22 cellular contexts compared by ENCODE assay signal in genomic region chr10:131898713-131899112, GRCh38. TPM values are rescaled to one million over a fixed set of nuclear protein-coding genes. Genes with fewer than 3 reads are reported as not detected.
DNase-seq lines count a peak whose midpoint lies in the region; ATAC-seq, FAIRE-seq and TF ChIP-seq lines count a peak whose summit lies in the region.
"Had no signal": no experiment of that assay in that cellular context is flagged by ENCODE, and none has a peak within 500 bp of the region (broad histone marks: within the 10 kb centered on the region; RNA-seq: fewer than 3 reads in every experiment).

No MANE protein-coding gene starts in this region.

- no peaks in the 10 kb centered on the region for H3K27me3 ChIP-seq in Loucy (ENCODE audit: insufficient read depth, low read length, poor library complexity, severe bottlenecking)

- no peak for TF ChIP-seq CTCF in Loucy (conservative IDR thresholded peaks at IDR 0.05; ENCODE audit: low read length)
- no peak for TF ChIP-seq CTCF in kidney (IDR thresholded peaks at IDR 0.05; ENCODE audit: borderline replicate concordance, extremely low read depth, insufficient read depth)
- TF ChIP-seq CTCF in GM10266 (IDR thresholded peaks at IDR 0.05; ENCODE audit: control insufficient read depth, insufficient read depth, low read depth, missing control alignments) = no peak

- H3K4me2 ChIP-seq in Loucy (ENCODE audit: low read depth, low read length, poor library complexity, severe bottlenecking) = peak overlapping the region; percentile 86

- peaks cover 8% of the 10 kb centered on the region; the same call in 1 of the 2 replicates for H3F3A ChIP-seq in Loucy (ENCODE audit: low read depth)

- peaks cover 69% of the 10 kb centered on the region for H3K4me1 ChIP-seq in Loucy (ENCODE audit: insufficient read depth, low read length, poor library complexity, severe bottlenecking)
- H3K4me1 ChIP-seq in kidney (ENCODE audit: control insufficient read depth in 1 of 2, insufficient read depth in 1 of 2, low read depth in 1 of 2, low read length in 2 of 2) = peaks cover 9 to 12% of the 10 kb centered on the region in 2 donors

- no peaks in the 10 kb centered on the region for H3K9me3 Mint-ChIP-seq in stimulated activated naive CD8-positive, alpha-beta T cell treated with anti-CD3 and anti-CD28 coated beads, Interleukin-15, amount 100 ng/mL, for 72 hours
- H3K9me3 Mint-ChIP-seq: dendritic cell treated with granulocyte-macrophage colony-stimulating factor and Interleukin-4, amounts not matched to agents 40 ng/mL and 50 ng/mL, for 4 days; WTC11 had no signal

- no peak overlapping the region for H3K27ac Mint-ChIP-seq in stimulated activated naive CD8-positive, alpha-beta T cell treated with anti-CD3 and anti-CD28 coated beads, Interleukin-15, amount 100 ng/mL, for 72 hours
- H3K27ac Mint-ChIP-seq: dendritic cell treated with granulocyte-macrophage colony-stimulating factor and Interleukin-4, amounts not matched to agents 40 ng/mL and 50 ng/mL, for 4 days; WTC11 had no signal

- H2AFZ ChIP-seq in Loucy (ENCODE audit: low read length) = no peak overlapping the region

- peaks cover 23% of the 10 kb centered on the region for H4K20me1 ChIP-seq in Loucy (ENCODE audit: insufficient read depth, low read length, poor library complexity, severe bottlenecking)

- DNase-seq in activated effector memory CD4-positive, alpha-beta T cell treated with anti-CD3 and anti-CD28 coated beads, Interleukin-2, amount 50 U/mL, for 16 hours = peak; percentile 60
- no peak for DNase-seq in activated effector memory CD4-positive, alpha-beta T cell treated with Interleukin-2 at 50 U/mL for 16 hours
- peak; percentile 49 for DNase-seq in kidney
- no peak for DNase-seq in GM10266 (ENCODE audit: extremely low spot score)
- no peak for DNase-seq in GDM1 (lab: John Stamatoyannopoulos, UW)
- DNase-seq in stimulated activated naive CD8-positive, alpha-beta T cell treated with anti-CD3 and anti-CD28 coated beads, Interleukin-15, amount 100 ng/mL, for 72 hours = no peak
- DNase-seq in NCI-H2029 treated with DMSO at 0.1 percent for 48 hours (lab: John Stamatoyannopoulos, UW) = no peak
- DNase-seq: activated CD4-positive, alpha-beta T cell treated with anti-CD3 and anti-CD28 coated beads, Interleukin-2, amount 50 U/mL, for 48 hours; activated CD8-positive, alpha-beta memory T cell treated with anti-CD3 and anti-CD28 coated beads, Interleukin-2, amount 50 U/mL, for 48 hours; DMS153; mammary epithelial cell; NCI-H1105 treated with DMSO at 0.1 percent for 48 hours; NCI-H524; retina; stomach; T-helper 9 cell; transverse colon had no signal

- H3K4me3 Mint-ChIP-seq in stimulated activated naive CD8-positive, alpha-beta T cell treated with anti-CD3 and anti-CD28 coated beads, Interleukin-15, amount 100 ng/mL, for 72 hours = no peak overlapping the region
- H3K4me3 Mint-ChIP-seq: dendritic cell treated with granulocyte-macrophage colony-stimulating factor and Interleukin-4, amounts not matched to agents 40 ng/mL and 50 ng/mL, for 4 days had no signal

- no peak for ATAC-seq in stimulated activated naive CD8-positive, alpha-beta T cell treated with anti-CD3 and anti-CD28 coated beads, Interleukin-15, amount 100 ng/mL, for 72 hours
- ATAC-seq: WTC11 had no signal

- intact Hi-C loops in kidney (cut with DNase I) = no loop called here

- H3K9me2 ChIP-seq in Loucy (replicated peaks; ENCODE audit: low read depth, low read length) = no peaks in the 10 kb centered on the region

- H3K36me3 ChIP-seq in Loucy (ENCODE audit: insufficient read depth, low read length) = no peaks in the 10 kb centered on the region
- H3K36me3 ChIP-seq in kidney (ENCODE audit: control insufficient read depth in 1 of 2, insufficient read depth in 2 of 2, low read length in 2 of 2) = no peaks in the 10 kb centered on the region
- H3K36me3 ChIP-seq: stomach, transverse colon had no signal

- no peak overlapping the region for H3K27ac ChIP-seq in kidney (ENCODE audit: low read depth in 2 of 2, low read length in 2 of 2)
- H3K27ac ChIP-seq: C4-2B, stomach, transverse colon had no signal

- peaks cover 27% of the 10 kb centered on the region for H3K79me2 ChIP-seq in Loucy (ENCODE audit: insufficient read depth, low read length)

- no peak for FAIRE-seq in kidney (lab: Jason Lieb, UNC)
- FAIRE-seq: G401.6 had no signal

- H3K27me3 Mint-ChIP-seq in stimulated activated naive CD8-positive, alpha-beta T cell treated with anti-CD3 and anti-CD28 coated beads, Interleukin-15, amount 100 ng/mL, for 72 hours = peaks cover 16% of the 10 kb centered on the region

- H3K9me3 ChIP-seq in Loucy (ENCODE audit: insufficient read depth, low read depth, low read length) = no peaks in the 10 kb centered on the region
- no peaks in the 10 kb centered on the region for H3K9me3 ChIP-seq in kidney (ENCODE audit: control insufficient read depth in 1 of 2, low read length in 2 of 2)
- H3K9me3 ChIP-seq: stomach, transverse colon had no signal

- no peak overlapping the region for H3K4me3 ChIP-seq in Loucy (ENCODE audit: low read length, poor library complexity, severe bottlenecking)
- no peak overlapping the region for H3K4me3 ChIP-seq in kidney (ENCODE audit: low read length in 2 of 2)
- H3K4me3 ChIP-seq: stomach, transverse colon had no signal

- H3K4me1 Mint-ChIP-seq in stimulated activated naive CD8-positive, alpha-beta T cell treated with anti-CD3 and anti-CD28 coated beads, Interleukin-15, amount 100 ng/mL, for 72 hours = peaks cover 50% of the 10 kb centered on the region

- no peak overlapping the region for H3K9ac ChIP-seq in Loucy (ENCODE audit: low read depth, low read length, poor library complexity, severe bottlenecking)
- no peak overlapping the region for H3K9ac ChIP-seq in kidney (ENCODE audit: low read length in 2 of 2)

RNA-seq across cellular contexts. Expression of gene PPP2R2D, which starts 2.1 kb away (rescaled TPM):
- 28.3 TPM for total RNA-seq in kidney
- 34.8 TPM for polyA plus RNA-seq in kidney (ENCODE audit: insufficient read depth, low read depth, low replicate concordance)

Comparison
In these comparisons a context has a peak if more than half of its experiments do, and no peak if none do; other contexts are left out.
1. DNase-seq: peak in activated effector memory CD4-positive, alpha-beta T cell treated with anti-CD3 and anti-CD28 coated beads, Interleukin-2, amount 50 U/mL, for 16 hours (single experiment) and kidney (single experiment); none in activated effector memory CD4-positive, alpha-beta T cell treated with Interleukin-2 at 50 U/mL for 16 hours (single experiment), GM10266 (single experiment), GDM1 (single experiment), stimulated activated naive CD8-positive, alpha-beta T cell treated with anti-CD3 and anti-CD28 coated beads, Interleukin-15, amount 100 ng/mL, for 72 hours (0 of 2) and NCI-H2029 treated with DMSO at 0.1 percent for 48 hours (single experiment).